1 cellular context compared by ENCODE assay signal in genomic region chr14:42470427-42470719, GRCh38.
TF ChIP-seq lines count a peak whose summit lies in the region.

No MANE protein-coding gene starts in this region.

TF ChIP-seq in GM12878, 131 proteins besides CTCF, POLR2A, EP300 and RAD21 (continued from another document):
- TF ChIP-seq PBX3 (IDR thresholded peaks at IDR 0.05; ENCODE audit: insufficient replicate concordance, low read depth, low read length) (no peak), PML (IDR thresholded peaks at IDR 0.05; ENCODE audit: low read length) (no peak), RAD51 (IDR thresholded peaks at IDR 0.05) (no peak), ZZZ3 (IDR thresholded peaks at IDR 0.05; ENCODE audit: control insufficient read depth, insufficient read length, low read depth) (no peak)
